In genomic region chr10:132779850-132780249, GRCh38 we compare ENCODE assay signal across 34 cellular contexts. TPM values are rescaled to one million over a fixed set of nuclear protein-coding genes. Genes with fewer than 3 reads are reported as not detected.
"Had no signal": no experiment of that assay in that cellular context is flagged by ENCODE, and none has a peak within 500 bp of the region (broad histone marks: within the 10 kb centered on the region; RNA-seq: fewer than 3 reads in every experiment).

No MANE protein-coding gene starts in this region.

- H3K4me3 Mint-ChIP-seq: naive thymus-derived CD8-positive, alpha-beta T cell; natural killer cell treated with Interleukin-12 subunit alpha and Interleukin-12 subunit beta and Interleukin-15 and Interleukin-18, amount 100 ng/mL, for 72 hours; nephron progenitor cell; neural crest cell; stimulated activated memory B cell treated with anti-CD40 and anti-IgM and Interleukin-4, amounts not matched to agents 10 μg/mL and 1 μg/mL and 100 μg/mL, for 72 hours; stimulated activated naive CD8-positive, alpha-beta T cell treated with anti-CD3 and anti-CD28 coated beads, Interleukin-15, amount 100 ng/mL, for 72 hours; type B pancreatic cell had no signal

- H3K4me2 ChIP-seq: smooth muscle cell had no signal

- H3K4me3 ChIP-seq: pancreas, psoas muscle, skin epidermis, smooth muscle cell, spleen, suprapubic skin, testis, tibial artery, transverse colon, upper lobe of right lung, uterus had no signal

- H3K36me3 Mint-ChIP-seq: natural killer cell treated with Interleukin-12 subunit alpha and Interleukin-12 subunit beta and Interleukin-15 and Interleukin-18, amount 100 ng/mL, for 72 hours had no signal

- H3K9me3 ChIP-seq: neutrophil, pancreas, psoas muscle, suprapubic skin, testis, transverse colon, upper lobe of right lung had no signal

- H3K27me3 ChIP-seq: testis had no signal

- H3K9me3 Mint-ChIP-seq: natural killer cell treated with Interleukin-12 subunit alpha and Interleukin-12 subunit beta and Interleukin-15 and Interleukin-18, amount 100 ng/mL, for 72 hours; nephron progenitor cell; neural crest cell; stimulated activated memory B cell treated with anti-CD40 and anti-IgM and Interleukin-4, amounts not matched to agents 10 μg/mL and 1 μg/mL and 100 μg/mL, for 72 hours; stimulated activated naive CD8-positive, alpha-beta T cell treated with anti-CD3 and anti-CD28 coated beads, Interleukin-15, amount 100 ng/mL, for 72 hours; type B pancreatic cell had no signal

- ATAC-seq: naive thymus-derived CD8-positive, alpha-beta T cell; pancreas; psoas muscle; right cardiac atrium; sciatic nerve; stimulated activated memory B cell treated with anti-CD40 and anti-IgM and Interleukin-4, amounts not matched to agents 10 μg/mL and 1 μg/mL and 100 μg/mL, for 72 hours; stimulated activated naive CD8-positive, alpha-beta T cell treated with anti-CD3 and anti-CD28 coated beads, Interleukin-15, amount 100 ng/mL, for 72 hours; stimulated activated naive CD8-positive, alpha-beta T cell treated with anti-CD3 and anti-CD28 coated beads, Interleukin-15, Interleukin-2, amounts not matched to agents 100 U/mL and 50 U/mL, for 24 hours had no signal

- H3K27ac ChIP-seq: neutrophil, pancreas, psoas muscle, skin epidermis, spleen, suprapubic skin, testis, tibial artery, transverse colon, upper lobe of right lung, uterus had no signal

- H3K27me3 Mint-ChIP-seq: stimulated activated memory B cell treated with anti-CD40 and anti-IgM and Interleukin-4, amounts not matched to agents 10 μg/mL and 1 μg/mL and 100 μg/mL, for 72 hours had no signal

- H3K27ac Mint-ChIP-seq: naive thymus-derived CD8-positive, alpha-beta T cell; natural killer cell treated with Interleukin-12 subunit alpha and Interleukin-12 subunit beta and Interleukin-15 and Interleukin-18, amount 100 ng/mL, for 72 hours; nephron progenitor cell; stimulated activated memory B cell treated with anti-CD40 and anti-IgM and Interleukin-4, amounts not matched to agents 10 μg/mL and 1 μg/mL and 100 μg/mL, for 72 hours; stimulated activated naive CD8-positive, alpha-beta T cell treated with anti-CD3 and anti-CD28 coated beads, Interleukin-15, amount 100 ng/mL, for 72 hours; type B pancreatic cell had no signal

- H3K4me1 ChIP-seq: pancreas, psoas muscle, testis, upper lobe of right lung had no signal

- DNase-seq: naive thymus-derived CD8-positive, alpha-beta T cell; nucleus accumbens; pancreas; psoas muscle; right cardiac atrium; spleen; stimulated activated CD4-positive, alpha-beta T cell treated with anti-CD3 and anti-CD28 coated beads, Interleukin-12 subunit alpha, Interleukin-12 subunit beta, amount 100 ng/mL, for 4 hours; stimulated activated CD4-positive, alpha-beta T cell treated with anti-CD3 and anti-CD28 coated beads, Interleukin-1b, Interleukin-23, amount 100 ng/mL, for 48 hours; stimulated activated CD4-positive, alpha-beta T cell treated with anti-CD3 and anti-CD28 coated beads, Interleukin-4, amount 100 ng/mL, for 1 hour; stimulated activated CD4-positive, alpha-beta T cell treated with anti-CD3 and anti-CD28 coated beads, Interleukin-4, amount 100 ng/mL, for 4 hours; stimulated activated CD8-positive, alpha-beta memory T cell treated with anti-CD3 and anti-CD28 coated beads, Interleukin-4, amount 100 ng/mL, for 48 hours; stimulated activated naive CD4-positive, alpha-beta T cell; stimulated activated naive CD8-positive, alpha-beta T cell treated with anti-CD3 and anti-CD28 coated beads, Interleukin-15, amount 100 ng/mL, for 72 hours; stimulated activated naive CD8-positive, alpha-beta T cell treated with anti-CD3 and anti-CD28 coated beads, Interleukin-15, Interleukin-2, amounts not matched to agents 100 U/mL and 50 U/mL, for 24 hours; substantia nigra; testis; tibial artery; transverse colon; upper lobe of right lung; uterus had no signal

- H3K4me1 Mint-ChIP-seq: stimulated activated memory B cell treated with anti-CD40 and anti-IgM and Interleukin-4, amounts not matched to agents 10 μg/mL and 1 μg/mL and 100 μg/mL, for 72 hours; stimulated activated naive CD8-positive, alpha-beta T cell treated with anti-CD3 and anti-CD28 coated beads, Interleukin-15, amount 100 ng/mL, for 72 hours had no signal

- H3K36me3 ChIP-seq: uterus had no signal

RNA-seq across cellular contexts. Expression of gene NKX6-2, which starts 6.1 kb away (rescaled TPM):
- total RNA-seq: naive thymus-derived CD8-positive, alpha-beta T cell; natural killer cell treated with Interleukin-12 subunit alpha and Interleukin-12 subunit beta and Interleukin-15 and Interleukin-18, amount 100 ng/mL, for 72 hours; neural crest cell; omental fat pad; osteocyte; posterior vena cava; psoas muscle; right cardiac atrium; smooth muscle cell; spleen; suprapubic skin; transverse colon; upper lobe of right lung; urinary bladder had no signal
